Comparison of ENCODE assay signal across 1 cellular context in genomic region chr11:429391-429790, GRCh38.
TF ChIP-seq lines count a peak whose summit lies in the region.

No MANE protein-coding gene starts in this region.

TF ChIP-seq in HCT116, 20 proteins besides CTCF, POLR2A, EP300 and RAD21:
- TF ChIP-seq EZH2phosphoT487 (IDR thresholded peaks at IDR 0.05; ENCODE audit: borderline replicate concordance) (no peak), ELF1 (IDR thresholded peaks at IDR 0.05; ENCODE audit: borderline replicate concordance, low read depth) (no peak), ZBTB33 (IDR thresholded peaks at IDR 0.05; ENCODE audit: extremely low read depth, insufficient replicate concordance, low read length) (no peak), TCF7L2 (IDR thresholded peaks at IDR 0.05; ENCODE audit: borderline replicate concordance, extremely low read depth, insufficient read depth, insufficient read length) (no peak), CEBPB (IDR thresholded peaks at IDR 0.05; ENCODE audit: low read depth) (no peak), POLR2AphosphoS5 (IDR thresholded peaks at IDR 0.05; ENCODE audit: low read depth, low read length) (no peak), SP1 (IDR thresholded peaks at IDR 0.05; ENCODE audit: low read depth) (no peak), SRF (IDR thresholded peaks at IDR 0.05; ENCODE audit: low read depth) (no peak), ZFX (IDR thresholded peaks at IDR 0.05) (no peak), ATF3 (IDR thresholded peaks at IDR 0.05) (no peak), EZH2 (IDR thresholded peaks at IDR 0.05) (no peak), FOSL1 (IDR thresholded peaks at IDR 0.05; ENCODE audit: low read depth) (no peak)
